In the genomic region with DNA sequence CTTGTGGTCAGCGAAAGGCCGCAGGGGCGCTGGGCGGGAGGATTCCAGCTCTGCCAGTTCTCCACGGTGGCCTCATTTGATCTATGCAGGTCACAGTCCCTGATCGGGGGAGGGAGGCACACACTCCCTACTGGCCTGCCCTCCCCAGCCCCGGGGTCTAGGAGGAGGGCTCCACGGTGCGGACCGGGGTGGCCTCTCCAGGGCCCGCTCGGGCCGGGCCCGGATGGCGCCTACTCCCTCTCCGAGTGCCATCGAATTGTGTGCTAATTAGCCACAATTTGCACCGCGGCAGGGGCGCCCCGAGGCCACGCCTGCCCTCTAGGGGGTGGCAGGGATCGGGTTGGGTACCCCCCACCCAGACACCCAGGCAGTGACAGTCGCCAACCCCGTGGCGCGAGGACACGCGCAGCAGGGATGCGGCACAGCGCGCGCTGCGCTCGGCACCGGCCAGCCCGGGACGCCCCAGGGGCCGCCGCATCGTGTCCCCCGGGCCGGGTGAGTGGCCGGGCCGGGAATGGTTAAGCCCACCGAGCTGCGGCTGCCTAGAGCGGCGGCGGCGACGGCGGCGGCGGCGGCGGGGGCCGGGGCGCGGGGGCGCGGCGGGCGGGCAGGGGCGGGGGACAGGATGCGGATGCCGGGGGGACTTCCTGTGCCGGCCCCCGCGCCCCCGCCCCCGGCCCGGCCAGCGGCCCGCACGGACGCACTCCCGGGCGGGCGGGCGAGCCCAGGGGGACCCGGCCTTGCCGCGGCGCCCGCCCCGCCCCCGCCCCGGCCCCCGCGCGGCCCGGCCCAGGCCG, we compare ENCODE assay signal across 9 cellular contexts. TPM values are rescaled to one million over a fixed set of nuclear protein-coding genes. Genes with fewer than 3 reads are reported as not detected.
A peak's percentile ranks its signal among the peaks of the same experiment; 100 is the strongest.
DNase-seq lines count a peak whose midpoint lies in the region; ATAC-seq and TF ChIP-seq lines count a peak whose summit lies in the region.
"Had no signal": no experiment of that assay in that cellular context is flagged by ENCODE, and none has a peak within 500 bp of the region (broad histone marks: within the 10 kb centered on the region; RNA-seq: fewer than 3 reads in every experiment).

Gene ZNF853, plus strand, starts transcription at position 670 of the 797 bp plus-strand sequence. CDS start 565 bp downstream, outside the sequence.

- H3K9me2 ChIP-seq in GM23248 (ENCODE audit: insufficient read depth) = no peaks in the 10 kb centered on the region

- H3K4me1 Mint-ChIP-seq in neural crest cell = peaks cover 9% of the 10 kb centered on the region

- no peak within 1 kb of the TSS for H3K4me2 ChIP-seq in GM23248 (ENCODE audit: unreplicated experiment)

- H3K9ac ChIP-seq in GM23248 = no peak within 1 kb of the TSS

- peak within 1 kb of the TSS; percentile 85 for H3K4me3 Mint-ChIP-seq in neural crest cell

- no peaks in the 10 kb centered on the region for H3K79me2 ChIP-seq in GM23248 (ENCODE audit: insufficient read depth)

- in situ Hi-C loops in GM23248 (cut with MboI) (no loop called here), ACHN (cut with HindIII; ENCODE audit: low pct_ligation_motif_present, low pct_unique_long_range_greater_than_20kb, low sequenced_read_pairs) (no loop called here)

- H3K4me3 ChIP-seq in GM23248 (peak within 1 kb of the TSS; percentile 37; the same call in 1 of the 2 replicates), WI38 (ENCODE audit: low read depth, low read length) (peak within 1 kb of the TSS; percentile 46), fibroblast of mammary gland (ENCODE audit: control insufficient read depth, low read depth, low read length) (peak within 1 kb of the TSS; percentile 2)

- H3K27me3 ChIP-seq in GM23248 (replicated peaks; ENCODE audit: insufficient read depth) = peaks cover 42% of the 10 kb centered on the region

- H3K9me3 ChIP-seq in GM23248 (ENCODE audit: low read depth) = no peaks in the 10 kb centered on the region
- H3K9me3 ChIP-seq: neutrophil had no signal

- H3K36me3 Mint-ChIP-seq in neural crest cell (ENCODE audit: low read depth) = peaks cover 4% of the 10 kb centered on the region

- TF ChIP-seq CTCF in WI38 (IDR thresholded peaks at IDR 0.05; ENCODE audit: low read depth, low read length) = no peak
- TF ChIP-seq CTCF in fibroblast of mammary gland (conservative IDR thresholded peaks at IDR 0.05; ENCODE audit: control insufficient read depth, insufficient read depth, low read depth, low read length) = no peak
- no peak for TF ChIP-seq CTCF in neural crest cell (conservative IDR thresholded peaks at IDR 0.05)

- H4K20me1 ChIP-seq in GM23248 (ENCODE audit: insufficient read depth) = no peaks in the 10 kb centered on the region

- DNase-seq in GM23248 = no peak
- DNase-seq in fibroblast of mammary gland (ENCODE audit: low read depth) = no peak
- DNase-seq in neural crest cell (ENCODE audit: low read depth, low spot score) = peak; percentile 35
- DNase-seq in Ammon's horn (ENCODE audit: low spot score) = no peak
- DNase-seq in activated CD4-positive, CD25-positive, alpha-beta regulatory T cell treated with anti-CD3 and anti-CD28 coated beads, Interleukin-2, amount 50 U/mL, for 72 hours = no peak
- DNase-seq in ACHN = no peak

- H3K4me1 ChIP-seq in GM23248 (ENCODE audit: insufficient read depth) = no peaks in the 10 kb centered on the region

- H3K27ac Mint-ChIP-seq in neural crest cell (ENCODE audit: unreplicated experiment) = no peak within 1 kb of the TSS

- WGBS in GM23248 (ENCODE audit: low coverage in 1 of 2, low lambda C conversion rate in 2 of 2, missing lambda C conversion rate in 2 of 2), 2 experiments = 13% methylated on average over 28 to 39 of the region's 94 CpGs

- no peaks in the 10 kb centered on the region for H3K36me3 ChIP-seq in GM23248 (ENCODE audit: low read depth)
- H3K36me3 ChIP-seq: neutrophil had no signal

- no peak within 1 kb of the TSS; the same call in 1 of the 2 replicates for H2AFZ ChIP-seq in GM23248

- no peak within 1 kb of the TSS for H3K27ac ChIP-seq in GM23248
- H3K27ac ChIP-seq: neutrophil had no signal

- H3K27me3 Mint-ChIP-seq in neural crest cell (ENCODE audit: low read depth) = peaks cover 4% of the 10 kb centered on the region

- no peaks in the 10 kb centered on the region for H3F3A ChIP-seq in GM23248 (ENCODE audit: insufficient read depth)

- H3K9me3 Mint-ChIP-seq in neural crest cell = no peaks in the 10 kb centered on the region

- no peak for ATAC-seq in HG03095 (IDR thresholded peaks at IDR 0.05; ENCODE audit: unreplicated experiment)

RNA-seq across cellular contexts. Expression of gene ZNF853, which starts in this region (rescaled TPM):
- 0.22 and 0.51 TPM in 2 replicates for total RNA-seq in GM23248 (2014; rRNA removed; shearing (Covaris generic))
- not detected in 2 replicates for polyA plus RNA-seq in GM23248 (2016; fragmentation: Nextera tagmentation; extraction: Ambion mirVana)
- 9.2 and 9.7 TPM in 2 replicates for total RNA-seq in neural crest cell
